ENCODE assay signal across 16 cellular contexts in genomic region chr6:17995414-17995813, GRCh38. TPM values are rescaled to one million over a fixed set of nuclear protein-coding genes. Genes with fewer than 3 reads are reported as not detected.
A peak's percentile ranks its signal among the peaks of the same experiment; 100 is the strongest.
DNase-seq lines count a peak whose midpoint lies in the region; ATAC-seq and TF ChIP-seq lines count a peak whose summit lies in the region.
"Had no signal": no experiment of that assay in that cellular context is flagged by ENCODE, and none has a peak within 500 bp of the region (broad histone marks: within the 10 kb centered on the region; RNA-seq: fewer than 3 reads in every experiment).

No MANE protein-coding gene starts in this region.

- no peaks in the 10 kb centered on the region for H3K9me3 Mint-ChIP-seq in GM23338
- H3K9me3 Mint-ChIP-seq: CD4-positive, alpha-beta T cell; CD8-positive, alpha-beta T cell had no signal

- no peaks in the 10 kb centered on the region for H3K27me3 ChIP-seq in GM23338 (ENCODE audit: insufficient read depth)
- H3K27me3 ChIP-seq: BE2C, BLaER1 had no signal

- H3K27ac Mint-ChIP-seq in GM23338, result no peak overlapping the region
- H3K27ac Mint-ChIP-seq: CD4-positive, alpha-beta T cell; CD8-positive, alpha-beta T cell had no signal

- no peak overlapping the region for H3K4me3 Mint-ChIP-seq in GM23338
- H3K4me3 Mint-ChIP-seq: CD4-positive, alpha-beta T cell; CD8-positive, alpha-beta T cell had no signal

- CTCF ChIA-PET in HEK293 (lab: Yijun Ruan, JAX), result interaction anchor here (0.7 kb wide), 1 partner anchor 47 kb away, joined by 3 read pairs; no protein-coding TSS in a partner anchor

- H3K4me1 ChIP-seq in GM23338 (ENCODE audit: insufficient read depth), result no peaks in the 10 kb centered on the region
- no peaks in the 10 kb centered on the region for H3K4me1 ChIP-seq in HEK293 (ENCODE audit: control insufficient read depth, insufficient read depth, low read length)
- H3K4me1 ChIP-seq: BE2C, Caco-2 had no signal

- no peaks in the 10 kb centered on the region; the same call in 2 of the 3 replicates for H3K4me1 Mint-ChIP-seq in GM23338

- H3K36me3 ChIP-seq in GM23338 (ENCODE audit: insufficient read depth) (no peaks in the 10 kb centered on the region), HEK293 (ENCODE audit: control insufficient read depth in 2 of 2, insufficient read depth in 1 of 2, low read length in 2 of 2) (no peaks in the 10 kb centered on the region)
- H3K36me3 ChIP-seq: BE2C, BLaER1 had no signal

- H3K79me2 ChIP-seq in GM23338 (replicated peaks; ENCODE audit: insufficient read depth), result no peaks in the 10 kb centered on the region

- peaks cover 3% of the 10 kb centered on the region for H3K27me3 Mint-ChIP-seq in GM23338 (ENCODE audit: insufficient read depth, low read depth, poor library complexity)

- H3K27ac ChIP-seq in GM23338 (ENCODE audit: low read depth) (no peak overlapping the region), HEK293 (ENCODE audit: extremely low read depth, low read depth, low read length) (no peak overlapping the region)
- H3K27ac ChIP-seq: BLaER1, C4-2B had no signal

- no peak overlapping the region for H3K4me3 ChIP-seq in GM23338
- no peak overlapping the region for H3K4me3 ChIP-seq in HEK293 (ENCODE audit: low read depth, low read length)
- H3K4me3 ChIP-seq: BLaER1 had no signal

- ATAC-seq in GM23338 (no peak), GM18868 (IDR thresholded peaks at IDR 0.05; ENCODE audit: unreplicated experiment) (no peak), HG02973 (IDR thresholded peaks at IDR 0.05; ENCODE audit: unreplicated experiment) (no peak), left lobe of liver (no peak)
- ATAC-seq: CD8-positive, alpha-beta T cell had no signal

- H3K9me2 ChIP-seq in GM23338 (ENCODE audit: insufficient read depth), result 0 out of 2 replicates have a peak, but pooled peaks cover 3% of the 10 kb centered on the region

- H3F3A ChIP-seq in GM23338 (replicated peaks; ENCODE audit: low read depth), result no peaks in the 10 kb centered on the region

- POLR2A ChIA-PET in HEK293 (lab: Yijun Ruan, JAX), result no interaction called here

- 0 out of 2 replicates have a peak overlapping the region, but pooled peaks have one; percentile 61 for H2AFZ ChIP-seq in GM23338

- H3K9me3 ChIP-seq in HEK293 (ENCODE audit: control insufficient read depth, insufficient read depth, low read depth, low read length), result no peaks in the 10 kb centered on the region
- H3K9me3 ChIP-seq: BE2C, BLaER1, Caco-2 had no signal

- no peak for TF ChIP-seq CTCF in GM23338 (conservative IDR thresholded peaks at IDR 0.05; ENCODE audit: low read depth in 2 of 2)
- TF ChIP-seq CTCF in HEK293 (tag by site-specific recombination; IDR thresholded peaks at IDR 0.05), result no peak

- DNase-seq in GM23338 (ENCODE audit: low spot score), result no peak
- no peak for DNase-seq in left lobe of liver (ENCODE audit: low spot score)
- DNase-seq: 8988T; ACHN; BE2C; Caco-2; Calu3; CD4-positive, alpha-beta T cell; CD8-positive, alpha-beta T cell; DMS79 treated with DMSO at 0.1 percent for 48 hours; GF-D8 had no signal

- no peaks in the 10 kb centered on the region for H3K36me3 Mint-ChIP-seq in GM23338 (ENCODE audit: low read depth)
- H3K36me3 Mint-ChIP-seq: CD8-positive, alpha-beta T cell had no signal

- H4K20me1 ChIP-seq in GM23338 (replicated peaks; ENCODE audit: insufficient read depth), result no peaks in the 10 kb centered on the region
- H4K20me1 ChIP-seq: BLaER1 had no signal

- no peak overlapping the region for H3K4me2 ChIP-seq in GM23338
- H3K4me2 ChIP-seq: BLaER1 had no signal

TF ChIP-seq in HEK293, 187 proteins besides CTCF, POLR2A, EP300 and RAD21:
- TF ChIP-seq SCRT1 (tag by site-specific recombination; IDR thresholded peaks at IDR 0.05; ENCODE audit: borderline replicate concordance), result peak; percentile 82; the same call in 1 of the 2 replicates
- no peak for TF ChIP-seq ZNF426 (tag by site-specific recombination; IDR thresholded peaks at IDR 0.05)
- no peak for TF ChIP-seq SP3 (tag by site-specific recombination; IDR thresholded peaks at IDR 0.05)
- peak; percentile 77 for TF ChIP-seq SCRT2 (tag by site-specific recombination; IDR thresholded peaks at IDR 0.05)
- TF ChIP-seq KLF17 (tag by site-specific recombination; IDR thresholded peaks at IDR 0.05), result no peak
- peak; percentile 43; the same call in 1 of the 2 replicates for TF ChIP-seq ZNF664 (tag by site-specific recombination; IDR thresholded peaks at IDR 0.05)

RNA-seq across cellular contexts. Expression of gene KIF13A, which starts 8.0 kb away (rescaled TPM):
- 28.2 and 32.8 TPM in 2 replicates for total RNA-seq in GM23338 (2014; rRNA removed; shearing (Covaris generic))
- 8.4 and 11.4 TPM in 2 replicates for polyA plus RNA-seq in GM23338 (2016; fragmentation: Nextera tagmentation; extraction: Ambion mirVana)
- 16.7 TPM for total RNA-seq in left lobe of liver
